Comparison of ENCODE assay signal across 8 cellular contexts in genomic region chr12:98645572-98646067, GRCh38. TPM values are rescaled to one million over a fixed set of nuclear protein-coding genes. Genes with fewer than 3 reads are reported as not detected.
DNase-seq lines count a peak whose midpoint lies in the region; ATAC-seq and TF ChIP-seq lines count a peak whose summit lies in the region.

No MANE protein-coding gene starts in this region.

- intact Hi-C loops in transverse colon (cut with DNase I; ENCODE audit: low total_unique reads), result loop anchor here (10.0 kb wide), 1 partner anchor 51 kb away; the partner anchor contains the start of gene SLC25A3

- peak overlapping the region; percentile 86 for H3K4me2 ChIP-seq in mesenchymal stem cell (ENCODE audit: low read length, poor library complexity, severe bottlenecking)

- peak overlapping the region; percentile 48 for H2BK5ac ChIP-seq in mesenchymal stem cell (ENCODE audit: low read depth, low read length, poor library complexity, severe bottlenecking)

- peak overlapping the region; percentile 95 for H3K9ac ChIP-seq in mesenchymal stem cell (ENCODE audit: low read length)

- H4K8ac ChIP-seq in mesenchymal stem cell (ENCODE audit: low read length), result no peak overlapping the region

- H3K27me3 ChIP-seq in mesenchymal stem cell (ENCODE audit: control insufficient read depth in 1 of 2, insufficient read depth in 1 of 2, low read length in 2 of 2), result no peaks in the 10 kb centered on the region
- H3K27me3 ChIP-seq in transverse colon, result no peaks in the 10 kb centered on the region

- TF ChIP-seq CTCF in 22Rv1 (IDR thresholded peaks at IDR 0.05) (no peak), GM12865 (IDR thresholded peaks at IDR 0.05; ENCODE audit: insufficient read depth, low read depth, low read length, missing control alignments) (no peak), transverse colon (IDR thresholded peaks at IDR 0.05) (no peak)

- H3K79me1 ChIP-seq in mesenchymal stem cell (replicated peaks; ENCODE audit: low read length, poor library complexity, severe bottlenecking), result peaks cover 5% of the 10 kb centered on the region

- under 1% methylated on average over 24 of the region's 24 CpGs for WGBS in mesenchymal stem cell
- WGBS in transverse colon (ENCODE audit: low coverage in 1 of 2), 2 donors, result 0 to 1% methylated on average over 3 to 19 of the region's 24 CpGs

- ATAC-seq in HG03342 (IDR thresholded peaks at IDR 0.05; ENCODE audit: unreplicated experiment) (peak; percentile 0), GM19324 (IDR thresholded peaks at IDR 0.05; ENCODE audit: low FRiP score, unreplicated experiment) (no peak)
- ATAC-seq in effector memory CD8-positive, alpha-beta T cell (replicated peaks), result no peak

- H3K36me3 ChIP-seq in mesenchymal stem cell (ENCODE audit: control insufficient read depth in 1 of 2, insufficient read depth in 2 of 2, low read depth in 1 of 2, low read length in 2 of 2) (peaks cover 7 to 24% of the 10 kb centered on the region in 2 experiments), transverse colon (peaks cover 0 to 22% (median 4%) of the 10 kb centered on the region in 4 donors)

- peak overlapping the region; percentile 97 for H3K4me3 ChIP-seq in GM12865 (ENCODE audit: low read depth, low read length)
- peak overlapping the region; percentile 92 to 98 for H3K4me3 ChIP-seq in mesenchymal stem cell (ENCODE audit: insufficient read depth in 1 of 2, low read depth in 1 of 2, low read length in 2 of 2)
- peak overlapping the region; percentile 83 to 99 (median 90) for H3K4me3 ChIP-seq in transverse colon

- no peaks in the 10 kb centered on the region for H3K27me3 Mint-ChIP-seq in T-helper 1 cell treated with Interleukin-12 subunit alpha and Interleukin-12 subunit beta and Interleukin-4 antibody, amounts not matched to agents 30 μg/mL and 1 μg/mL, for 36 hours (ENCODE audit: low read depth)
- H3K27me3 Mint-ChIP-seq in effector memory CD8-positive, alpha-beta T cell, result no peaks in the 10 kb centered on the region

- H2BK12ac ChIP-seq in mesenchymal stem cell (ENCODE audit: low read length in 2 of 2), result no peak overlapping the region

- H3K27ac ChIP-seq in 22Rv1, result peak overlapping the region; percentile 55
- peak overlapping the region; percentile 51 for H3K27ac ChIP-seq in mesenchymal stem cell (ENCODE audit: low read length, poor library complexity, severe bottlenecking)
- H3K27ac ChIP-seq in transverse colon, result peak overlapping the region; percentile 89 to 98 (median 96)

- H3K36me3 Mint-ChIP-seq in T-helper 1 cell treated with Interleukin-12 subunit alpha and Interleukin-12 subunit beta and Interleukin-4 antibody, amounts not matched to agents 30 μg/mL and 1 μg/mL, for 36 hours (ENCODE audit: low read depth), result peaks cover 19% of the 10 kb centered on the region
- peaks cover 34% of the 10 kb centered on the region for H3K36me3 Mint-ChIP-seq in effector memory CD8-positive, alpha-beta T cell (ENCODE audit: insufficient read depth)

- H3K9me3 ChIP-seq in mesenchymal stem cell (ENCODE audit: control insufficient read depth, low read length), result no peaks in the 10 kb centered on the region
- H3K9me3 ChIP-seq in transverse colon, result no peaks in the 10 kb centered on the region

- H2AK5ac ChIP-seq in mesenchymal stem cell (ENCODE audit: low read length, severe bottlenecking), result no peak overlapping the region

- peak overlapping the region; percentile 96 for H2AFZ ChIP-seq in mesenchymal stem cell (ENCODE audit: low read depth, low read length)

- TF ChIP-seq EP300 in transverse colon (IDR thresholded peaks at IDR 0.05; ENCODE audit: low read depth), result no peak

- peak overlapping the region; percentile 24 to 89 for H3K4ac ChIP-seq in mesenchymal stem cell (ENCODE audit: low read depth in 1 of 2, low read length in 2 of 2)

- H3K4me1 ChIP-seq in mesenchymal stem cell (ENCODE audit: control insufficient read depth, insufficient read depth, low read depth, low read length) (peaks cover 3% of the 10 kb centered on the region), transverse colon (peaks cover 0 to 29% (median 9%) of the 10 kb centered on the region in 4 donors)

- in situ Hi-C loops in transverse colon (cut with MboI; ENCODE audit: low pct_ligation_motif_present in 1 of 4, low pct_unique_long_range_greater_than_20kb in 1 of 4, low sequenced_read_pairs in 3 of 4), result loop anchor here in 1 of 4 donors (10.0 kb wide), 1 partner anchor 51 kb away; the partner anchor contains the start of gene SLC25A3

- no peak overlapping the region for H2BK120ac ChIP-seq in mesenchymal stem cell (ENCODE audit: low read depth, low read length)

- peak overlapping the region; percentile 85 for H3K27ac Mint-ChIP-seq in T-helper 1 cell treated with Interleukin-12 subunit alpha and Interleukin-12 subunit beta and Interleukin-4 antibody, amounts not matched to agents 30 μg/mL and 1 μg/mL, for 36 hours
- peak overlapping the region; percentile 70 to 93 for H3K27ac Mint-ChIP-seq in effector memory CD8-positive, alpha-beta T cell

- peak overlapping the region; percentile 34 to 80 for H3K18ac ChIP-seq in mesenchymal stem cell (ENCODE audit: low read depth in 1 of 2, low read length in 2 of 2)

- H4K91ac ChIP-seq in mesenchymal stem cell (ENCODE audit: low read length), result no peak overlapping the region

- no peaks in the 10 kb centered on the region for H3K9me3 Mint-ChIP-seq in T-helper 1 cell treated with Interleukin-12 subunit alpha and Interleukin-12 subunit beta and Interleukin-4 antibody, amounts not matched to agents 30 μg/mL and 1 μg/mL, for 36 hours
- H3K9me3 Mint-ChIP-seq in effector memory CD8-positive, alpha-beta T cell, result no peaks in the 10 kb centered on the region

- peak overlapping the region in 1 of 2 experiments; percentile 89 for H3K23ac ChIP-seq in mesenchymal stem cell (ENCODE audit: low read length in 2 of 2)

- H3K4me1 Mint-ChIP-seq in T-helper 1 cell treated with Interleukin-12 subunit alpha and Interleukin-12 subunit beta and Interleukin-4 antibody, amounts not matched to agents 30 μg/mL and 1 μg/mL, for 36 hours (ENCODE audit: low read depth), result peaks cover 18% of the 10 kb centered on the region
- H3K4me1 Mint-ChIP-seq in effector memory CD8-positive, alpha-beta T cell (ENCODE audit: low read depth in 2 of 2), result peaks cover 9 to 19% of the 10 kb centered on the region in 2 donors

- H3K4me3 Mint-ChIP-seq in T-helper 1 cell treated with Interleukin-12 subunit alpha and Interleukin-12 subunit beta and Interleukin-4 antibody, amounts not matched to agents 30 μg/mL and 1 μg/mL, for 36 hours, result peak overlapping the region; percentile 86
- peak overlapping the region; percentile 95 to 99 for H3K4me3 Mint-ChIP-seq in effector memory CD8-positive, alpha-beta T cell

- DNase-seq in GM12865 (ENCODE audit: low read depth) (no peak), mesenchymal stem cell (peak; percentile 35), transverse colon (peak; percentile 33)
- peak in 1 of 3 experiments; percentile 2 for DNase-seq in effector memory CD8-positive, alpha-beta T cell

- TF ChIP-seq POLR2A in transverse colon (IDR thresholded peaks at IDR 0.05), result no peak

- no peak overlapping the region for H2BK15ac ChIP-seq in mesenchymal stem cell (ENCODE audit: low read depth, poor library complexity, severe bottlenecking)

- peak overlapping the region in 1 of 2 experiments; percentile 96 for H3K14ac ChIP-seq in mesenchymal stem cell (ENCODE audit: low read length in 2 of 2)

RNA-seq across cellular contexts. Expression of gene APAF1, which starts 0.5 kb away (rescaled TPM):
- 11.0 TPM for polyA plus RNA-seq in mesenchymal stem cell (2013, experiment 1 of 2)
- 10.8 TPM for polyA plus RNA-seq in mesenchymal stem cell (2013, experiment 2 of 2)
- 10 to 100 TPM; 10.5 to 25.4 (median 23.4) TPM for total RNA-seq in transverse colon

RNA-seq across cellular contexts. Expression of gene IKBIP, which starts 1.0 kb away (rescaled TPM):
- polyA plus RNA-seq in mesenchymal stem cell (2013, experiment 1 of 2), result 126 TPM
- 130 TPM for polyA plus RNA-seq in mesenchymal stem cell (2013, experiment 2 of 2)
- total RNA-seq in transverse colon, result 1 to 10 TPM in 2 of 4 donors, under 1 TPM in 1, not detected in 1; 0.40 to 6.8 (median 3.0) TPM

RNA-seq across cellular contexts. Expression of gene SLC25A3, which starts 52.1 kb away (rescaled TPM):
- 635 TPM for polyA plus RNA-seq in mesenchymal stem cell (2013, experiment 1 of 2)
- 635 TPM for polyA plus RNA-seq in mesenchymal stem cell (2013, experiment 2 of 2)
- 100 to 1,000 TPM; 224 to 690 (median 542) TPM for total RNA-seq in transverse colon
